ENCODE assay signal across 31 cellular contexts in the genomic region with DNA sequence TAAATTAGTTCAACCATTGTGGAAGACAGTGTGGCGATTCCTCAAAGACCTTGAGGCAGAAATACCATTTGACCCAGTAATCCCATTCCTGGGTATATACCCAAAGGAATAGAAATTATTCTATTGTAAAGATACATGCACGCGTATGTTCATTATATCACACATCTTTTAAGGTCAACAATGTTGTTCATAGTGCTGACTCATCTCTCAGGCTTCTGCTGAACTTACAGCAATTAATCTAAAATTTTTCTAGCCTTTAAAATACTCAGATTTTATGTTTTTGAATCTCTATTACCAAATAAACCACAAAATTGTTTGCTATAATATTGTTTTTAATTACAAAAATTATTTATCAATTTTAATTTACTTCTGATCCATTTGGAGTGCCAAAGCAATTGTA.
"Had no signal": no experiment of that assay in that cellular context is flagged by ENCODE, and none has a peak within 500 bp of the region (broad histone marks: within the 10 kb centered on the region; RNA-seq: fewer than 3 reads in every experiment).

No MANE protein-coding gene starts in this region.

- H3K27ac ChIP-seq: coronary artery, esophagus muscularis mucosa, gastrocnemius medialis, heart left ventricle, hepatocyte, left lung, neutrophil, pancreas, suprapubic skin, transverse colon, upper lobe of right lung, uterus had no signal

- H2AFZ ChIP-seq: hepatocyte had no signal

- H3K4me2 ChIP-seq: hepatocyte, smooth muscle cell had no signal

- H3K9me3 ChIP-seq: mucosa of descending colon, neutrophil, pancreas, upper lobe of right lung, uterus had no signal

- H3K4me1 Mint-ChIP-seq: mesothelial cell of epicardium; naive B cell; neural crest cell; stimulated activated naive CD8-positive, alpha-beta T cell treated with anti-CD3 and anti-CD28 coated beads, Interleukin-15, amount 100 ng/mL, for 72 hours had no signal

- H3K36me3 ChIP-seq: esophagus muscularis mucosa, gastrocnemius medialis, heart left ventricle, left lung, neutrophil, pancreas, suprapubic skin, transverse colon, upper lobe of right lung, uterus had no signal

- H3K4me3 ChIP-seq: coronary artery, esophagus muscularis mucosa, gastrocnemius medialis, heart left ventricle, hepatocyte, left lung, mucosa of descending colon, pancreas, smooth muscle cell, suprapubic skin, transverse colon, upper lobe of right lung, uterus had no signal

- H3K4me1 ChIP-seq: esophagus muscularis mucosa, gastrocnemius medialis, heart left ventricle, left lung, pancreas, suprapubic skin, transverse colon, upper lobe of right lung, uterus had no signal

- H3K4me3 Mint-ChIP-seq: mesothelial cell of epicardium; naive B cell; natural killer cell treated with Interleukin-12 subunit alpha and Interleukin-12 subunit beta and Interleukin-15 and Interleukin-18, amount 100 ng/mL, for 72 hours; neural crest cell; stimulated activated naive CD8-positive, alpha-beta T cell treated with anti-CD3 and anti-CD28 coated beads, Interleukin-15, amount 100 ng/mL, for 72 hours had no signal

- H3K27ac Mint-ChIP-seq: mesothelial cell of epicardium; naive B cell; natural killer cell treated with Interleukin-12 subunit alpha and Interleukin-12 subunit beta and Interleukin-15 and Interleukin-18, amount 100 ng/mL, for 72 hours; stimulated activated naive CD8-positive, alpha-beta T cell treated with anti-CD3 and anti-CD28 coated beads, Interleukin-15, amount 100 ng/mL, for 72 hours had no signal

- H3K9me3 Mint-ChIP-seq: stimulated activated naive CD8-positive, alpha-beta T cell treated with anti-CD3 and anti-CD28 coated beads, Interleukin-15, amount 100 ng/mL, for 72 hours had no signal

- H3K27me3 ChIP-seq: esophagus muscularis mucosa, gastrocnemius medialis, heart left ventricle, hepatocyte, left lung, neutrophil, pancreas, suprapubic skin, transverse colon, upper lobe of right lung, uterus had no signal

- H3K36me3 Mint-ChIP-seq: mesothelial cell of epicardium had no signal

- ATAC-seq: gastrocnemius medialis; heart left ventricle; left cardiac atrium; left lung; mucosa of descending colon; natural killer cell treated with Interleukin-12 subunit alpha and Interleukin-12 subunit beta and Interleukin-15 and Interleukin-18, amount 100 ng/mL, for 72 hours; pancreas; sciatic nerve; stimulated activated naive CD8-positive, alpha-beta T cell treated with anti-CD3 and anti-CD28 coated beads, Interleukin-15, amount 100 ng/mL, for 72 hours; upper lobe of right lung had no signal

- DNase-seq: dermis blood vessel endothelial cell; effector memory CD4-positive, alpha-beta T cell; gastrocnemius medialis; heart left ventricle; left cardiac atrium; left lung; mesenchymal stem cell; mucosa of descending colon; naive B cell; pancreas; retina; stimulated activated CD4-positive, alpha-beta T cell treated with anti-CD3 and anti-CD28 coated beads, Interleukin-12 subunit alpha, Interleukin-12 subunit beta, amount 100 ng/mL, for 4 hours; stimulated activated CD4-positive, alpha-beta T cell treated with anti-CD3 and anti-CD28 coated beads, Interleukin-1b, Interleukin-23, amount 100 ng/mL, for 48 hours; stimulated activated CD4-positive, alpha-beta T cell treated with anti-CD3 and anti-CD28 coated beads, Interleukin-4, amount 100 ng/mL, for 1 hour; stimulated activated CD8-positive, alpha-beta memory T cell treated with anti-CD3 and anti-CD28 coated beads, Interleukin-4, amount 100 ng/mL, for 48 hours; stimulated activated naive CD4-positive, alpha-beta T cell; stimulated activated naive CD8-positive, alpha-beta T cell treated with anti-CD3 and anti-CD28 coated beads, Interleukin-15, amount 100 ng/mL, for 72 hours; transverse colon; upper lobe of right lung; uterus had no signal

- FAIRE-seq: endothelial cell of umbilical vein had no signal
